Comparison of ENCODE assay signal across 1 cellular context in genomic region chr12:10223208-10223607, GRCh38.
TF ChIP-seq lines count a peak whose summit lies in the region.

No MANE protein-coding gene starts in this region.

TF ChIP-seq in WTC11, 78 proteins besides CTCF, POLR2A, EP300 and RAD21 (continued from another document):
- TF ChIP-seq ZNF121 (CRISPR knock-in tag; IDR thresholded peaks at IDR 0.05) (no peak), ATF6 (CRISPR knock-in tag; IDR thresholded peaks at IDR 0.05) (no peak)
TF ChIP-seq in WTC11: peak in this region for 0.
